ENCODE assay signal across 1 cellular context in the genomic region with DNA sequence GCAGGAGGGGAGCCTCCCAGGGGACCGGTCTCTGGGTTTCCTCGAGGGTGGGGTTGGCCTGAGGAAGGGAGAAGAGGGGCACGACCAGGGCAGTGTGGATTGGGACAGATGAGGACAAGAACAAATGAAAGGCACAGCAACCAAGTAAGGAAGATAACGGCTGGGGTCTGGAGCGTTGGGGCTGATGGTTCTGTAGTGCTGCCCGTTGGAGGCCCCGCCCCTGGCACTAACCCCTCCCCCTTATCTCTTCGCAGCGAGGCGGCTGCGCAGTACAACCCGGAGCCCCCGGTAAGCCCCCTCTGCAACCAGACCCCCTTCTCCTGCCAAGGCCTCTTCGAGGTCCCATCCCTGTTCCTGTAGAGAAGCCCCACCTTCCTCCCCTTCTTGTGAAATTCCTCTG.
TF ChIP-seq lines count a peak whose summit lies in the region.

No MANE protein-coding gene starts in this region.

TF ChIP-seq in H1, 55 proteins besides CTCF, POLR2A, EP300 and RAD21:
- no peak for TF ChIP-seq PHF8 (conservative IDR thresholded peaks at IDR 0.05; ENCODE audit: low read depth, low read length)
- no peak for TF ChIP-seq MAX (IDR thresholded peaks at IDR 0.05)
- no peak for TF ChIP-seq FOSL1 (IDR thresholded peaks at IDR 0.05; ENCODE audit: insufficient read depth, low read depth, low read length)
- TF ChIP-seq YY1 (IDR thresholded peaks at IDR 0.05; ENCODE audit: low read depth, low read length): no peak
- TF ChIP-seq SIN3A (conservative IDR thresholded peaks at IDR 0.05 in 1 of 2, IDR thresholded peaks at IDR 0.05 in 1 of 2; ENCODE audit: low read depth in 1 of 2, low read length in 2 of 2): no peak
- TF ChIP-seq, protein P1, sequence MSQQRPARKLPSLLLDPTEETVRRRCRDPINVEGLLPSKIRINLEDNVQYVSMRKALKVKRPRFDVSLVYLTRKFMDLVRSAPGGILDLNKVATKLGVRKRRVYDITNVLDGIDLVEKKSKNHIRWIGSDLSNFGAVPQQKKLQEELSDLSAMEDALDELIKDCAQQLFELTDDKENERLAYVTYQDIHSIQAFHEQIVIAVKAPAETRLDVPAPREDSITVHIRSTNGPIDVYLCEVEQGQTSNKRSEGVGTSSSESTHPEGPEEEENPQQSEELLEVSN (IDR thresholded peaks at IDR 0.05): no peak
- TF ChIP-seq EGR1 (IDR thresholded peaks at IDR 0.05; ENCODE audit: borderline replicate concordance, low read depth, low read length): no peak
- TF ChIP-seq CHD2 (IDR thresholded peaks at IDR 0.05; ENCODE audit: low read length): no peak
- no peak for TF ChIP-seq RNF2 (IDR thresholded peaks at IDR 0.05; ENCODE audit: borderline replicate concordance, low read depth, low read length, missing control alignments, poor library complexity, severe bottlenecking)
- TF ChIP-seq JUND (IDR thresholded peaks at IDR 0.05; ENCODE audit: low read length): no peak
- no peak for TF ChIP-seq KDM5A (IDR thresholded peaks at IDR 0.05; ENCODE audit: low read length)
- TF ChIP-seq POLR2AphosphoS5 (IDR thresholded peaks at IDR 0.05; ENCODE audit: low read depth, low read length): no peak
- TF ChIP-seq CHD1 (IDR thresholded peaks at IDR 0.05; ENCODE audit: low read depth, low read length): no peak
- TF ChIP-seq BRCA1 (IDR thresholded peaks at IDR 0.05; ENCODE audit: low read depth, low read length): no peak
- TF ChIP-seq JUN (IDR thresholded peaks at IDR 0.05; ENCODE audit: low read depth, low read length): no peak
- TF ChIP-seq SIX5 (IDR thresholded peaks at IDR 0.05; ENCODE audit: low read depth, low read length): no peak
- TF ChIP-seq NANOG (IDR thresholded peaks at IDR 0.05; ENCODE audit: insufficient read depth, low read depth, low read length, poor library complexity, severe bottlenecking): no peak
TF ChIP-seq in H1: peak in this region for 0.
